In genomic region chr4:10011885-10012284, GRCh38 we compare ENCODE assay signal across 26 cellular contexts.
"Had no signal": no experiment of that assay in that cellular context is flagged by ENCODE, and none has a peak within 500 bp of the region (broad histone marks: within the 10 kb centered on the region; RNA-seq: fewer than 3 reads in every experiment).

No MANE protein-coding gene starts in this region.

- H3K9me3 ChIP-seq: breast epithelium, esophagus muscularis mucosa, left lung, lower lobe of right lung, psoas muscle, uterus had no signal

- H3K27ac ChIP-seq: breast epithelium, esophagus muscularis mucosa, left lung, lower lobe of right lung, neural progenitor cell, parathyroid adenoma, psoas muscle, uterus had no signal

- DNase-seq: activated CD4-positive, alpha-beta memory T cell treated with anti-CD3 and anti-CD28 coated beads for 36 hours; activated CD4-positive, alpha-beta T cell treated with anti-CD3 and anti-CD28 coated beads for 48 hours; activated CD8-positive, alpha-beta memory T cell treated with anti-CD3 and anti-CD28 coated beads, Interleukin-2, amount 50 U/mL, for 4 hours; activated gamma-delta T cell treated with Interleukin-2 at 50 U/mL for 16 hours; activated naive CD4-positive, alpha-beta T cell treated with anti-CD3 and anti-CD28 coated beads, Interleukin-2, amount 50 U/mL, for 16 hours; activated naive CD8-positive, alpha-beta T cell treated with anti-CD3 and anti-CD28 coated beads, Interleukin-2, amount 50 U/mL, for 24 hours; activated T-cell treated with anti-CD3 and anti-CD28 coated beads, Interleukin-2, amount 50 U/mL, for 1 hour; endodermal cell; kidney glomerular epithelial cell; left lung; lower lobe of right lung; mesenchymal stem cell; natural killer cell; occipital lobe; psoas muscle; stimulated activated CD4-positive, alpha-beta T cell treated with anti-CD3 and anti-CD28 coated beads, Interleukin-1b, Interleukin-23, amount 100 ng/mL, for 48 hours; stimulated activated CD4-positive, alpha-beta T cell treated with anti-CD3 and anti-CD28 coated beads, Interleukin-4, amount 100 ng/mL, for 4 hours; stimulated activated CD8-positive, alpha-beta memory T cell treated with anti-CD3 and anti-CD28 coated beads, Interleukin-4, amount 100 ng/mL, for 48 hours; stimulated activated naive CD8-positive, alpha-beta T cell treated with anti-CD3 and anti-CD28 coated beads, Interleukin-15, amount 100 ng/mL, for 72 hours; substantia nigra; uterus had no signal

- H3K36me3 ChIP-seq: breast epithelium, esophagus muscularis mucosa, left lung, lower lobe of right lung, neural progenitor cell, uterus had no signal

- H3K4me3 ChIP-seq: breast epithelium, esophagus muscularis mucosa, left lung, lower lobe of right lung, neural progenitor cell, psoas muscle, smooth muscle cell, uterus had no signal

- H3K27me3 ChIP-seq: breast epithelium, esophagus muscularis mucosa, left lung, neural progenitor cell, uterus had no signal
